In the genomic region with DNA sequence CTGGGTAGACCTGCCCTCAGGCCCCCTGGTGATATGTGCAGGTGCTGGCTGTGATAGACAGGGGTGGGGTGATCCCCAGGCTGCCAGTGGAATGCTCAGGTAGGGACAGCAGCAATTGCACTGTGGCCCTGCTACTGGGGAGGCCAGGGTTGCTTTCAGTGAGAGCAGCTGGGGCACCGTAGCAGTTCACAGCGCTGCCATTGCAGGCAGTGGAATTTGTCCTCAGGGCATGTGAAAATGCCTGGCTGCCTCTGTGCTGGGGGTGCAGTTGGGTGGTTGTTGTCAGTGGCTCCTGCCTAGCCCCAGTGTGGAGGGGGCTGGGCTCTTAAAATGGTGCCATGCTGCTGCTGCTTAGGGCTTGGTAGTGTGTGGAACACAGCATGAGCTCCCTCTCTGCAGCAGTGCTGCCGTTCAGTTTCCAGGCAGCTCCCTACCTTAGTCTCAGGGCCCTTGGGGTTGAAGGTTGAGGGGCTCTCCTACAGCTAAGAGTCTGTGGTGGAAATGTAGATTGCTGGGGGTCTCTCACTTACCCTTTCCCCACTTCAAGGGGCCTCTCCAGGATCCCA, we compare ENCODE assay signal across 2 cellular contexts.
TF ChIP-seq lines count a peak whose summit lies in the region.

No MANE protein-coding gene starts in this region.

TF ChIP-seq in GM23338, 12 proteins besides CTCF, POLR2A, EP300 and RAD21 (continued from another document):
- TF ChIP-seq ZNF331 (CRISPR knock-in tag; IDR thresholded peaks at IDR 0.05; ENCODE audit: low read depth) (no peak), NANOG (IDR thresholded peaks at IDR 0.05; ENCODE audit: borderline replicate concordance) (no peak)
- TF ChIP-seq, protein P1, sequence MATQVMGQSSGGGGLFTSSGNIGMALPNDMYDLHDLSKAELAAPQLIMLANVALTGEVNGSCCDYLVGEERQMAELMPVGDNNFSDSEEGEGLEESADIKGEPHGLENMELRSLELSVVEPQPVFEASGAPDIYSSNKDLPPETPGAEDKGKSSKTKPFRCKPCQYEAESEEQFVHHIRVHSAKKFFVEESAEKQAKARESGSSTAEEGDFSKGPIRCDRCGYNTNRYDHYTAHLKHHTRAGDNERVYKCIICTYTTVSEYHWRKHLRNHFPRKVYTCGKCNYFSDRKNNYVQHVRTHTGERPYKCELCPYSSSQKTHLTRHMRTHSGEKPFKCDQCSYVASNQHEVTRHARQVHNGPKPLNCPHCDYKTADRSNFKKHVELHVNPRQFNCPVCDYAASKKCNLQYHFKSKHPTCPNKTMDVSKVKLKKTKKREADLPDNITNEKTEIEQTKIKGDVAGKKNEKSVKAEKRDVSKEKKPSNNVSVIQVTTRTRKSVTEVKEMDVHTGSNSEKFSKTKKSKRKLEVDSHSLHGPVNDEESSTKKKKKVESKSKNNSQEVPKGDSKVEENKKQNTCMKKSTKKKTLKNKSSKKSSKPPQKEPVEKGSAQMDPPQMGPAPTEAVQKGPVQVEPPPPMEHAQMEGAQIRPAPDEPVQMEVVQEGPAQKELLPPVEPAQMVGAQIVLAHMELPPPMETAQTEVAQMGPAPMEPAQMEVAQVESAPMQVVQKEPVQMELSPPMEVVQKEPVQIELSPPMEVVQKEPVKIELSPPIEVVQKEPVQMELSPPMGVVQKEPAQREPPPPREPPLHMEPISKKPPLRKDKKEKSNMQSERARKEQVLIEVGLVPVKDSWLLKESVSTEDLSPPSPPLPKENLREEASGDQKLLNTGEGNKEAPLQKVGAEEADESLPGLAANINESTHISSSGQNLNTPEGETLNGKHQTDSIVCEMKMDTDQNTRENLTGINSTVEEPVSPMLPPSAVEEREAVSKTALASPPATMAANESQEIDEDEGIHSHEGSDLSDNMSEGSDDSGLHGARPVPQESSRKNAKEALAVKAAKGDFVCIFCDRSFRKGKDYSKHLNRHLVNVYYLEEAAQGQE (IDR thresholded peaks at IDR 0.05; ENCODE audit: unreplicated experiment) = no peak

TF ChIP-seq in WTC11, 78 proteins besides CTCF, POLR2A, EP300 and RAD21 (continued from another document):
- TF ChIP-seq, protein P2, sequence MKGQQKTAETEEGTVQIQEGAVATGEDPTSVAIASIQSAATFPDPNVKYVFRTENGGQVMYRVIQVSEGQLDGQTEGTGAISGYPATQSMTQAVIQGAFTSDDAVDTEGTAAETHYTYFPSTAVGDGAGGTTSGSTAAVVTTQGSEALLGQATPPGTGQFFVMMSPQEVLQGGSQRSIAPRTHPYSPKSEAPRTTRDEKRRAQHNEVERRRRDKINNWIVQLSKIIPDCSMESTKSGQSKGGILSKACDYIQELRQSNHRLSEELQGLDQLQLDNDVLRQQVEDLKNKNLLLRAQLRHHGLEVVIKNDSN (CRISPR knock-in tag; IDR thresholded peaks at IDR 0.05) = no peak
- TF ChIP-seq EMX1 (CRISPR knock-in tag; IDR thresholded peaks at IDR 0.05) (no peak), SP1 (CRISPR knock-in tag; conservative IDR thresholded peaks at IDR 0.05) (no peak), FOXK1 (CRISPR knock-in tag; IDR thresholded peaks at IDR 0.05) (no peak), TCF7 (CRISPR knock-in tag; IDR thresholded peaks at IDR 0.05; ENCODE audit: low read depth) (no peak), RELA (CRISPR knock-in tag; IDR thresholded peaks at IDR 0.05; ENCODE audit: borderline replicate concordance) (no peak), ZNF121 (CRISPR knock-in tag; IDR thresholded peaks at IDR 0.05) (no peak), NFE2L1 (CRISPR knock-in tag; IDR thresholded peaks at IDR 0.05) (no peak), SOX15 (CRISPR knock-in tag; IDR thresholded peaks at IDR 0.05) (no peak)
- TF ChIP-seq, protein P3, sequence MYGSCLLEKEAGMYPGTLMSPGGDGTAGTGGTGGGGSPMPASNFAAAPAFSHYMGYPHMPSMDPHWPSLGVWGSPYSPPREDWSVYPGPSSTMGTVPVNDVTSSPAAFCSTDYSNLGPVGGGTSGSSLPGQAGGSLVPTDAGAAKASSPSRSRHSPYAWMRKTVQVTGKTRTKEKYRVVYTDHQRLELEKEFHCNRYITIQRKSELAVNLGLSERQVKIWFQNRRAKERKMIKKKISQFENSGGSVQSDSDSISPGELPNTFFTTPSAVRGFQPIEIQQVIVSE (CRISPR knock-in tag; IDR thresholded peaks at IDR 0.05; ENCODE audit: borderline replicate concordance) = no peak
- TF ChIP-seq, protein P4, sequence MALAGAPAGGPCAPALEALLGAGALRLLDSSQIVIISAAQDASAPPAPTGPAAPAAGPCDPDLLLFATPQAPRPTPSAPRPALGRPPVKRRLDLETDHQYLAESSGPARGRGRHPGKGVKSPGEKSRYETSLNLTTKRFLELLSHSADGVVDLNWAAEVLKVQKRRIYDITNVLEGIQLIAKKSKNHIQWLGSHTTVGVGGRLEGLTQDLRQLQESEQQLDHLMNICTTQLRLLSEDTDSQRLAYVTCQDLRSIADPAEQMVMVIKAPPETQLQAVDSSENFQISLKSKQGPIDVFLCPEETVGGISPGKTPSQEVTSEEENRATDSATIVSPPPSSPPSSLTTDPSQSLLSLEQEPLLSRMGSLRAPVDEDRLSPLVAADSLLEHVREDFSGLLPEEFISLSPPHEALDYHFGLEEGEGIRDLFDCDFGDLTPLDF (CRISPR knock-in tag; IDR thresholded peaks at IDR 0.05) = no peak
- TF ChIP-seq, protein P5, sequence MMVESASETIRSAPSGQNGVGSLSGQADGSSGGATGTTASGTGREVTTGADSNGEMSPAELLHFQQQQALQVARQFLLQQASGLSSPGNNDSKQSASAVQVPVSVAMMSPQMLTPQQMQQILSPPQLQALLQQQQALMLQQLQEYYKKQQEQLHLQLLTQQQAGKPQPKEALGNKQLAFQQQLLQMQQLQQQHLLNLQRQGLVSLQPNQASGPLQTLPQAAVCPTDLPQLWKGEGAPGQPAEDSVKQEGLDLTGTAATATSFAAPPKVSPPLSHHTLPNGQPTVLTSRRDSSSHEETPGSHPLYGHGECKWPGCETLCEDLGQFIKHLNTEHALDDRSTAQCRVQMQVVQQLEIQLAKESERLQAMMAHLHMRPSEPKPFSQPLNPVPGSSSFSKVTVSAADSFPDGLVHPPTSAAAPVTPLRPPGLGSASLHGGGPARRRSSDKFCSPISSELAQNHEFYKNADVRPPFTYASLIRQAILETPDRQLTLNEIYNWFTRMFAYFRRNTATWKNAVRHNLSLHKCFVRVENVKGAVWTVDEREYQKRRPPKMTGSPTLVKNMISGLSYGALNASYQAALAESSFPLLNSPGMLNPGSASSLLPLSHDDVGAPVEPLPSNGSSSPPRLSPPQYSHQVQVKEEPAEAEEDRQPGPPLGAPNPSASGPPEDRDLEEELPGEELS (CRISPR knock-in tag; IDR thresholded peaks at IDR 0.05) = no peak
- TF ChIP-seq, protein P6, sequence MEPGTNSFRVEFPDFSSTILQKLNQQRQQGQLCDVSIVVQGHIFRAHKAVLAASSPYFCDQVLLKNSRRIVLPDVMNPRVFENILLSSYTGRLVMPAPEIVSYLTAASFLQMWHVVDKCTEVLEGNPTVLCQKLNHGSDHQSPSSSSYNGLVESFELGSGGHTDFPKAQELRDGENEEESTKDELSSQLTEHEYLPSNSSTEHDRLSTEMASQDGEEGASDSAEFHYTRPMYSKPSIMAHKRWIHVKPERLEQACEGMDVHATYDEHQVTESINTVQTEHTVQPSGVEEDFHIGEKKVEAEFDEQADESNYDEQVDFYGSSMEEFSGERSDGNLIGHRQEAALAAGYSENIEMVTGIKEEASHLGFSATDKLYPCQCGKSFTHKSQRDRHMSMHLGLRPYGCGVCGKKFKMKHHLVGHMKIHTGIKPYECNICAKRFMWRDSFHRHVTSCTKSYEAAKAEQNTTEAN (CRISPR knock-in tag; IDR thresholded peaks at IDR 0.05) = no peak
